Comparison of ENCODE assay signal across 11 cellular contexts in the genomic region with DNA sequence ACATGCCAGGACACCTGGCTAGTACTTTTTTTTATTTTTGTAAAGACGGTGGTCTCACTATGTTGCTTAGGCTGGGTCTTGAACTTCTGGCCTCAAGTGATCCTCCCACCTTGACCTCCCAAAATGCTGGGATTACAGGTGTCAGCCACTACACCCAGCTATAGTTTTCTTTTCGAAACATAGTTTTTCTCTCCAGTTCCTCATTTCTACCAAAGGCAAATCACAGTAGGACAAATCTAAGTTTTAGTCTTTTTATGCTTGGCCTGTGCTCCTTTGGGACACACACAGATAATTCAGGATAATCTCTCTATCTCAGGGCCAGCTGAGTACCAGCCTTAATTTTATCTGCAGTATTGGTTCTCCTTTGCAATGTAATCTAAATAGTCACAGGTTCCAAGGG.
"Had no signal": no experiment of that assay in that cellular context is flagged by ENCODE, and none has a peak within 500 bp of the region (broad histone marks: within the 10 kb centered on the region; RNA-seq: fewer than 3 reads in every experiment).

No MANE protein-coding gene starts in this region.

- ATAC-seq: GM23338, HCT116 had no signal

- H3K4me1 ChIP-seq: HAP-1 had no signal

- H2AFZ ChIP-seq: GM23248, GM23338 had no signal

- H3K4me3 ChIP-seq: GM23248, GM23338, HAP-1 had no signal

- H3K4me2 ChIP-seq: GM23338 had no signal

- DNase-seq: GM23248, GOT3, H7, H9, HCEC 1CT, HFFc6 had no signal

- H3K9ac ChIP-seq: GM23248 had no signal

- H3K36me3 ChIP-seq: HAP-1 had no signal

- H3K27ac ChIP-seq: GM23248 had no signal

- FAIRE-seq: H1, H54 had no signal
